Comparison of ENCODE assay signal across 17 cellular contexts in genomic region chr2:128405467-128405900, GRCh38.
DNase-seq lines count a peak whose midpoint lies in the region; TF ChIP-seq lines count a peak whose summit lies in the region.
"Had no signal": no experiment of that assay in that cellular context is flagged by ENCODE, and none has a peak within 500 bp of the region (broad histone marks: within the 10 kb centered on the region; RNA-seq: fewer than 3 reads in every experiment).

No MANE protein-coding gene starts in this region.

- TF ChIP-seq CTCF in brain (conservative IDR thresholded peaks at IDR 0.05), result no peak
- no peak for TF ChIP-seq CTCF in stomach (IDR thresholded peaks at IDR 0.05)

- no peaks in the 10 kb centered on the region for H3K36me3 ChIP-seq in stomach
- H3K36me3 ChIP-seq: SJCRH30 had no signal

- no peak overlapping the region for H3K4me3 ChIP-seq in stomach
- H3K4me3 ChIP-seq: SJCRH30 had no signal

- H3K4me3 Mint-ChIP-seq in brain, result no peak overlapping the region
- H3K4me3 Mint-ChIP-seq: CD4-positive, CD25-positive, alpha-beta regulatory T cell had no signal

- no peaks in the 10 kb centered on the region for H3K36me3 Mint-ChIP-seq in brain
- H3K36me3 Mint-ChIP-seq: CD4-positive, CD25-positive, alpha-beta regulatory T cell had no signal

- H3K9me3 Mint-ChIP-seq in brain, result peaks cover 0 to 7% (median 4%) of the 10 kb centered on the region in 5 experiments

- TF ChIP-seq EP300 in stomach (IDR thresholded peaks at IDR 0.05), result no peak

- intact Hi-C loops in stomach (cut with DNase I; ENCODE audit: low total_unique reads), result no loop called here

- DNase-seq in 8988T, result peak; percentile 4
- peak; percentile 67 for DNase-seq in mesenteric fat pad (ENCODE audit: low spot score)
- DNase-seq in stomach, result peak; percentile 14
- DNase-seq in NCI-H82 (lab: John Stamatoyannopoulos, UW), result no peak
- no peak for DNase-seq in NCI-H2081 (lab: John Stamatoyannopoulos, UW)
- no peak for DNase-seq in GDM1 (lab: John Stamatoyannopoulos, UW)
- DNase-seq: CD4-positive, CD25-positive, alpha-beta regulatory T cell; DMS53; NCI-H1417 treated with DMSO at 0.1 percent for 48 hours; NCI-H1930; NCI-H2171 treated with DMSO at 0.1 percent for 48 hours; NCI-H446 treated with DMSO at 0.1 percent for 48 hours; NCI-H748 treated with DMSO at 0.1 percent for 48 hours; PC-3 had no signal

- peaks cover 0 to 5% (median 0%) of the 10 kb centered on the region in 3 donors for H3K27me3 ChIP-seq in stomach
- H3K27me3 ChIP-seq: SJCRH30 had no signal

- peaks cover 7% of the 10 kb centered on the region for H3K27me3 Mint-ChIP-seq in brain

- peak overlapping the region in 4 of 5 experiments; percentile 14 to 93 (median 78) for H3K27ac Mint-ChIP-seq in brain
- H3K27ac Mint-ChIP-seq: CD4-positive, CD25-positive, alpha-beta regulatory T cell had no signal

- no peaks in the 10 kb centered on the region for H3K4me1 ChIP-seq in stomach

- peaks cover 48% of the 10 kb centered on the region for H3K4me1 Mint-ChIP-seq in brain
- H3K4me1 Mint-ChIP-seq: CD4-positive, CD25-positive, alpha-beta regulatory T cell had no signal

- 70 to 90% (median 80%) methylated on average over 5 of the region's 5 CpGs for WGBS in stomach, 5 donors

- TF ChIP-seq POLR2A in stomach (IDR thresholded peaks at IDR 0.05), result no peak

- H3K9me3 ChIP-seq in stomach, result no peaks in the 10 kb centered on the region
- H3K9me3 ChIP-seq: SJCRH30 had no signal

- no peak overlapping the region for H3K27ac ChIP-seq in stomach
- H3K27ac ChIP-seq: RWPE1, SJCRH30 had no signal

Comparison
In these comparisons a context has a peak if more than half of its experiments do, and no peak if none do; other contexts are left out.
1. DNase-seq: peak in 8988T (single experiment), mesenteric fat pad (single experiment) and stomach (single experiment); none in NCI-H82 (single experiment), NCI-H2081 (0 of 2) and GDM1 (single experiment).